In genomic region chr4:143184503-143185252, GRCh38 we compare ENCODE assay signal across 8 cellular contexts. TPM values are rescaled to one million over a fixed set of nuclear protein-coding genes. Genes with fewer than 3 reads are reported as not detected.
A peak's percentile ranks its signal among the peaks of the same experiment; 100 is the strongest.
DNase-seq lines count a peak whose midpoint lies in the region; ATAC-seq lines count a peak whose summit lies in the region.

TSS of gene USP38 (plus strand) at chr4:143184917. CDS start at chr4:143185451, 534 bp downstream.

- peaks cover 42% of the 10 kb centered on the region for H3K4me1 ChIP-seq in BLaER1

- H3K4me1 Mint-ChIP-seq in activated CD4-positive, alpha-beta T cell treated with anti-CD3 and anti-CD28 coated beads, Interleukin-2, amount 10 ng/mL, durations not matched to agents 7 days and 5 days: peaks cover 38% of the 10 kb centered on the region

- H3K9me3 ChIP-seq in BLaER1: no peaks in the 10 kb centered on the region

- H3K27me3 ChIP-seq in BLaER1: no peaks in the 10 kb centered on the region

- no peaks in the 10 kb centered on the region for H3K9me3 Mint-ChIP-seq in activated CD4-positive, alpha-beta T cell treated with anti-CD3 and anti-CD28 coated beads, Interleukin-2, amount 10 ng/mL, durations not matched to agents 7 days and 5 days

- peaks cover 49% of the 10 kb centered on the region for H4K20me1 ChIP-seq in BLaER1

- peak within 1 kb of the TSS; percentile 93 for H3K4me2 ChIP-seq in BLaER1

- peak; percentile 73 for ATAC-seq in HG03460 (IDR thresholded peaks at IDR 0.05; ENCODE audit: unreplicated experiment)
- ATAC-seq in left lobe of liver: peak; percentile 90

- POLR2A ChIA-PET in activated CD4-positive, alpha-beta T cell treated with anti-CD3 and anti-CD28 coated beads, Interleukin-2, amount 10 ng/mL, durations not matched to agents 7 days and 5 days (lab: Charles Lee): interaction anchor here (0.5 kb wide), 1 partner anchor 782 kb away, joined by 4 read pairs; no protein-coding TSS in a partner anchor

- H3K4me3 ChIP-seq in BLaER1: peak within 1 kb of the TSS; percentile 97

- H3K27ac Mint-ChIP-seq in activated CD4-positive, alpha-beta T cell treated with anti-CD3 and anti-CD28 coated beads, Interleukin-2, amount 10 ng/mL, durations not matched to agents 7 days and 5 days: peak within 1 kb of the TSS; percentile 99

- H3K4me3 Mint-ChIP-seq in activated CD4-positive, alpha-beta T cell treated with anti-CD3 and anti-CD28 coated beads, Interleukin-2, amount 10 ng/mL, durations not matched to agents 7 days and 5 days: peak within 1 kb of the TSS; percentile 93

- H3K9ac ChIP-seq in BLaER1: peak within 1 kb of the TSS; percentile 93

- no peaks in the 10 kb centered on the region for H3K36me3 ChIP-seq in BLaER1

- H3K27ac ChIP-seq in BLaER1: peak within 1 kb of the TSS; percentile 90

- DNase-seq in GM19240 (ENCODE audit: insufficient read length, low spot score) (peak; percentile 37), NCI-H526 (lab: John Stamatoyannopoulos, UW) (peak; percentile 98), cortex of kidney (lab: John Stamatoyannopoulos, UW) (peak; percentile 25), left lobe of liver (ENCODE audit: low spot score) (peak; percentile 92)
- peak; percentile 89 for DNase-seq in activated CD4-positive, alpha-beta T cell treated with anti-CD3 and anti-CD28 coated beads, Interleukin-2, amount 10 ng/mL, durations not matched to agents 7 days and 5 days
- peak; percentile 87 for DNase-seq in stimulated activated CD4-positive, alpha-beta T cell treated with anti-CD3 and anti-CD28 coated beads, Interleukin-2, amount 100 ng/mL, for 4 hours (ENCODE audit: low read depth)

- CTCF ChIA-PET in activated CD4-positive, alpha-beta T cell treated with anti-CD3 and anti-CD28 coated beads, Interleukin-2, amount 10 ng/mL, durations not matched to agents 7 days and 5 days (lab: Charles Lee): no interaction called here

- H3K27me3 Mint-ChIP-seq in activated CD4-positive, alpha-beta T cell treated with anti-CD3 and anti-CD28 coated beads, Interleukin-2, amount 10 ng/mL, durations not matched to agents 7 days and 5 days: no peaks in the 10 kb centered on the region

- peaks cover 33% of the 10 kb centered on the region for H3K36me3 Mint-ChIP-seq in activated CD4-positive, alpha-beta T cell treated with anti-CD3 and anti-CD28 coated beads, Interleukin-2, amount 10 ng/mL, durations not matched to agents 7 days and 5 days (ENCODE audit: low read depth)

RNA-seq across cellular contexts. Expression of gene USP38, which starts in this region (rescaled TPM):
- total RNA-seq in activated CD4-positive, alpha-beta T cell treated with anti-CD3 and anti-CD28 coated beads, Interleukin-2, amount 10 ng/mL, durations not matched to agents 7 days and 5 days: 10 to 100 TPM; 23.3 to 24.7 TPM
- total RNA-seq in left lobe of liver: 18.8 TPM

Comparison
In these comparisons a context has a peak if more than half of its experiments do, and no peak if none do; other contexts are left out.
1. Peak in every context shown above with its lines: DNase-seq, ATAC-seq, H3K4me3 ChIP-seq and H3K27ac ChIP-seq.
2. DNase-seq: peak in every context shown above with its lines; median percentile 98 in NCI-H526; 92 in left lobe of liver; 89 in activated CD4-positive, alpha-beta T cell treated with anti-CD3 and anti-CD28 coated beads, Interleukin-2, amount 10 ng/mL, durations not matched to agents 7 days and 5 days; 87 in stimulated activated CD4-positive, alpha-beta T cell treated with anti-CD3 and anti-CD28 coated beads, Interleukin-2, amount 100 ng/mL, for 4 hours; 37 in GM19240; 25 in cortex of kidney.